In genomic region chr10:86024555-86025001, GRCh38 we compare ENCODE assay signal across 10 cellular contexts.
"Had no signal": no experiment of that assay in that cellular context is flagged by ENCODE, and none has a peak within 500 bp of the region (broad histone marks: within the 10 kb centered on the region; RNA-seq: fewer than 3 reads in every experiment).

No MANE protein-coding gene starts in this region.

- H3K4me3 ChIP-seq: breast epithelium, esophagus squamous epithelium, ovary, tibial artery had no signal

- H3K27me3 ChIP-seq: breast epithelium, esophagus squamous epithelium, ovary, tibial artery had no signal

- H3K27ac ChIP-seq: breast epithelium, esophagus squamous epithelium, ovary, tibial artery had no signal

- H3K36me3 ChIP-seq: breast epithelium, esophagus squamous epithelium, ovary, tibial artery had no signal

- H3K9me3 Mint-ChIP-seq: activated naive CD8-positive, alpha-beta T cell treated with anti-CD3 and anti-CD28 coated beads for 36 hours; stimulated activated effector memory CD8-positive, alpha-beta T cell treated with anti-CD3 and anti-CD28 coated beads, Interleukin-12 subunit alpha, Interleukin-12 subunit beta, amount 100 ng/mL, for 72 hours had no signal

- H3K9me3 ChIP-seq: breast epithelium, esophagus squamous epithelium, ovary, tibial artery had no signal

- H3K4me3 Mint-ChIP-seq: activated naive CD8-positive, alpha-beta T cell treated with anti-CD3 and anti-CD28 coated beads for 36 hours; nephron progenitor cell; stimulated activated effector memory CD8-positive, alpha-beta T cell treated with anti-CD3 and anti-CD28 coated beads, Interleukin-12 subunit alpha, Interleukin-12 subunit beta, amount 100 ng/mL, for 72 hours had no signal

- H3K4me1 Mint-ChIP-seq: activated naive CD8-positive, alpha-beta T cell treated with anti-CD3 and anti-CD28 coated beads for 36 hours; stimulated activated effector memory CD8-positive, alpha-beta T cell treated with anti-CD3 and anti-CD28 coated beads, Interleukin-12 subunit alpha, Interleukin-12 subunit beta, amount 100 ng/mL, for 72 hours had no signal

- H3K4me1 ChIP-seq: breast epithelium, esophagus squamous epithelium, tibial artery had no signal

- H3K27ac Mint-ChIP-seq: activated naive CD8-positive, alpha-beta T cell treated with anti-CD3 and anti-CD28 coated beads for 36 hours; nephron progenitor cell; stimulated activated effector memory CD8-positive, alpha-beta T cell treated with anti-CD3 and anti-CD28 coated beads, Interleukin-12 subunit alpha, Interleukin-12 subunit beta, amount 100 ng/mL, for 72 hours had no signal

- DNase-seq: activated naive CD8-positive, alpha-beta T cell treated with anti-CD3 and anti-CD28 coated beads for 36 hours; activated T-cell treated with anti-CD3 and anti-CD28 coated beads, Interleukin-2, amount 50 U/mL, for 1 hour; esophagus squamous epithelium; foreskin fibroblast; nephron progenitor cell; ovary; tibial artery had no signal

- ATAC-seq: activated CD4-positive, CD25-positive, alpha-beta regulatory T cell treated with anti-CD3 and anti-CD28 coated beads, Interleukin-2, amount 50 U/mL, for 24 hours; stimulated activated effector memory CD8-positive, alpha-beta T cell treated with anti-CD3 and anti-CD28 coated beads, Interleukin-12 subunit alpha, Interleukin-12 subunit beta, amount 100 ng/mL, for 72 hours had no signal

- H3K36me3 Mint-ChIP-seq: activated naive CD8-positive, alpha-beta T cell treated with anti-CD3 and anti-CD28 coated beads for 36 hours; stimulated activated effector memory CD8-positive, alpha-beta T cell treated with anti-CD3 and anti-CD28 coated beads, Interleukin-12 subunit alpha, Interleukin-12 subunit beta, amount 100 ng/mL, for 72 hours had no signal
